ENCODE assay signal across 11 cellular contexts in the genomic region with DNA sequence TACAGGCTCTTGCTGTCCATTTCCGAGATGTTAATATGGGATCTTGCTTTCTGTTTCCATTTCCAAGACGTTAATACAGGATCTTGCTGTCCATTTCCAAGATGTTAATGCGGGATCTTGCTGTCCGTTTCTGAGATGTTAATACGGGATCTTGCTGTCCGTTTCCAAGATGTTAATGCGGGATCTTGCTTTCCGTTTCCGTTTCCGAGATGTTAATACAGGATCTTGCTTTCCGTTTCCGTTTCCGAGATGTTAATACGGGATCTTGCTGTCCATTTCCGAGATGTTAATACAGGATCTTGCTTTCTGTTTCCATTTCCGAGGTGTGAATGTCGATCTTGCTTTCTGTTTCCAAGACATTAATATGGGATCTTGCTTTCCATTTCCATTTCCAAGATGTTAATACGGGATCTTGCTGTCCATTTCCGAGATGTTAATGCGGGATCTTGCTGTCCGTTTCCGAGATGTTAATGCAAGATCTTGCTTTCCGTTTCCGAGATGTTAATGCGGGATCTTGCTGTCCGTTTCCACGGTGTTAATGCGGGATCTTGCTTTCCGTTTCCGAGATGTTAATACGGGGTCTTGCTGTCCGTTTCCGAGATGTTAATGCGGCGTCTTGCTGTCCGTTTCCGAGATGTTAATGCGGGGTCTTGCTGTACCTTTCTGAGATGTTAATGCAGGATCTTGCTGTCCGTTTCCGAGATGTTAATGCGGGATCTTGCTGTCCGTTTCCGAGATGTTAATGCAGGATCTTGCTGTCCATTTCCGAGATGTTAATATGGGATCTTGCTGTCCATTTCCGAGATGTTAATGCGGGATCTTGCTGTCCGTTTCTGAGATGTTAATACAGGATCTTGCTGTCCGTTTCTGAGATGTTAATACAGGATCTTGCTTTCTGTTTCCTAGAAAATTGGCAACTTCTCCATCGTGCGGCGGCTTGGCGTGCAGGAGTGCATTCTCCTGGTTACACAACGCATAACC. TPM values are rescaled to one million over a fixed set of nuclear protein-coding genes. Genes with fewer than 3 reads are reported as not detected.
DNase-seq lines count a peak whose midpoint lies in the region; ATAC-seq, FAIRE-seq and TF ChIP-seq lines count a peak whose summit lies in the region.
"Had no signal": no experiment of that assay in that cellular context is flagged by ENCODE, and none has a peak within 500 bp of the region (broad histone marks: within the 10 kb centered on the region; RNA-seq: fewer than 3 reads in every experiment).

No MANE protein-coding gene starts in this region.

- TF ChIP-seq CTCF in heart right ventricle (IDR thresholded peaks at IDR 0.05) = no peak

- H3K27me3 ChIP-seq in Karpas-422 (ENCODE audit: low read length) = no peaks in the 10 kb centered on the region
- H3K27me3 ChIP-seq in heart right ventricle = no peaks in the 10 kb centered on the region
- H3K27me3 ChIP-seq: cardiac muscle cell had no signal

- H3K27ac ChIP-seq in Karpas-422 (ENCODE audit: low read length) (no peak overlapping the region), heart right ventricle (no peak overlapping the region)
- H3K27ac ChIP-seq: cardiac muscle cell had no signal

- no peaks in the 10 kb centered on the region for H3K9me2 ChIP-seq in Karpas-422 (replicated peaks; ENCODE audit: insufficient read depth, low read length)

- ATAC-seq in heart right ventricle = no peak

- H3K36me3 ChIP-seq in Karpas-422 (ENCODE audit: insufficient read depth, low read length) = peaks cover 26% of the 10 kb centered on the region
- peaks cover 0 to 94% (median 49%) of the 10 kb centered on the region in 9 donors for H3K36me3 ChIP-seq in heart right ventricle

- peaks cover 11% of the 10 kb centered on the region for H3K79me2 ChIP-seq in Karpas-422 (ENCODE audit: low read length)

- no peak overlapping the region for H3K9ac ChIP-seq in Karpas-422 (ENCODE audit: low read length)

- no peak overlapping the region for H3K4me2 ChIP-seq in Karpas-422 (ENCODE audit: low read depth, low read length, poor library complexity, severe bottlenecking)

- H2AFZ ChIP-seq in Karpas-422 (ENCODE audit: low read length) = no peak overlapping the region

- 85% methylated on average over 53 of the region's 53 CpGs for WGBS in heart right ventricle, 2 donors

- peak; percentile 86 for DNase-seq in Karpas-422
- DNase-seq in inferior parietal cortex (ENCODE audit: extremely low spot score) = peak; percentile 43
- no peak for DNase-seq in heart right ventricle
- no peak for DNase-seq in GM19238 (ENCODE audit: insufficient read length, low spot score)
- no peak for DNase-seq in NCI-H510A treated with DMSO at 0.1 percent for 48 hours (lab: John Stamatoyannopoulos, UW)
- no peak for DNase-seq in epidermal melanocyte (ENCODE audit: insufficient read length, low spot score)
- DNase-seq: NCI-H510A, T-cell had no signal

- H3K4me3 ChIP-seq in Karpas-422 (ENCODE audit: low read length) (no peak overlapping the region), heart right ventricle (no peak overlapping the region)
- H3K4me3 ChIP-seq: cardiac muscle cell had no signal

- H3K9me3 ChIP-seq in Karpas-422 (ENCODE audit: low read length) (peaks cover 12% of the 10 kb centered on the region), heart right ventricle (peaks cover 0 to 10% (median 0%) of the 10 kb centered on the region in 11 donors)

- intact Hi-C loops in heart right ventricle (cut with DNase I) = no loop called here

- no peaks in the 10 kb centered on the region for H3K4me1 ChIP-seq in Karpas-422 (ENCODE audit: low read length)
- no peaks in the 10 kb centered on the region for H3K4me1 ChIP-seq in heart right ventricle

- no peaks in the 10 kb centered on the region for H4K20me1 ChIP-seq in Karpas-422 (ENCODE audit: insufficient read depth, low read depth, low read length)

- peak; percentile 43 for FAIRE-seq in A204.1 (lab: Jason Lieb, UNC)
- FAIRE-seq in colon (lab: Jason Lieb, UNC) = peak; percentile 99

RNA-seq across cellular contexts. Expression of a gene that starts 38.3 kb away (rescaled TPM):
- 1.0 and 1.8 TPM in 2 replicates for total RNA-seq in Karpas-422 (2014; rRNA removed; shearing (Covaris generic); ENCODE audit: low replicate concordance)
- 1 to 10 TPM in 9 of 10 donors, under 1 TPM in 1; 0.95 to 2.4 (median 1.9) TPM for total RNA-seq in heart right ventricle
- 1 to 10 TPM; 1.2 to 3.9 TPM for polyA plus RNA-seq in heart right ventricle

Comparison
In these comparisons a context has a peak if more than half of its experiments do, and no peak if none do; other contexts are left out.
1. DNase-seq: peak in Karpas-422 (single experiment) and inferior parietal cortex (single experiment); none in heart right ventricle (0 of 2), GM19238 (single experiment), NCI-H510A treated with DMSO at 0.1 percent for 48 hours (single experiment) and epidermal melanocyte (single experiment).